ENCODE assay signal across 22 cellular contexts in genomic region chr11:117497206-117497951, GRCh38.
DNase-seq lines count a peak whose midpoint lies in the region; ATAC-seq, FAIRE-seq and TF ChIP-seq lines count a peak whose summit lies in the region.
"Had no signal": no experiment of that assay in that cellular context is flagged by ENCODE, and none has a peak within 500 bp of the region (broad histone marks: within the 10 kb centered on the region; RNA-seq: fewer than 3 reads in every experiment).

No MANE protein-coding gene starts in this region.

- TF ChIP-seq POLR2A in GM12891 (IDR thresholded peaks at IDR 0.05; ENCODE audit: low read depth, low read length), result no peak

- H3K9me3 Mint-ChIP-seq in progenitor cell of endocrine pancreas (ENCODE audit: low read depth), result no peaks in the 10 kb centered on the region
- H3K9me3 Mint-ChIP-seq: CD8-positive, alpha-beta memory T cell had no signal

- H3K27ac Mint-ChIP-seq in progenitor cell of endocrine pancreas, result no peak overlapping the region
- H3K27ac Mint-ChIP-seq: CD8-positive, alpha-beta memory T cell had no signal

- TF ChIP-seq CTCF in dorsolateral prefrontal cortex (IDR thresholded peaks at IDR 0.05 in 54 of 56, conservative IDR thresholded peaks at IDR 0.05 in 2 of 56; ENCODE audit: low read depth in 1 of 56, partially characterized antibody in 56 of 56) (peak in 1 of 56 donors; percentile 17), progenitor cell of endocrine pancreas (IDR thresholded peaks at IDR 0.05; ENCODE audit: unreplicated experiment) (no peak)

- H3K36me3 Mint-ChIP-seq in progenitor cell of endocrine pancreas (ENCODE audit: insufficient read depth), result no peaks in the 10 kb centered on the region
- H3K36me3 Mint-ChIP-seq: CD8-positive, alpha-beta memory T cell had no signal

- H3K27me3 Mint-ChIP-seq in progenitor cell of endocrine pancreas, result peaks cover 41% of the 10 kb centered on the region

- peak overlapping the region; percentile 63 to 98 (median 90) for H3K27ac ChIP-seq in dorsolateral prefrontal cortex
- H3K27ac ChIP-seq: A549; BLaER1 treated with 17β-estradiol and CSF1 and Interleukin-3, amounts not matched to agents 10 nM and 100 nM had no signal

- H3K27me3 ChIP-seq in dorsolateral prefrontal cortex, result no peaks in the 10 kb centered on the region

- intact Hi-C loops in dorsolateral prefrontal cortex (cut with DNase I), result loop anchor here (5.0 kb wide), 2 partner anchors 35 to 40 kb away; no protein-coding TSS in a partner anchor

- peaks cover 20% of the 10 kb centered on the region for H3K4me1 Mint-ChIP-seq in progenitor cell of endocrine pancreas (ENCODE audit: low read depth)
- H3K4me1 Mint-ChIP-seq: CD8-positive, alpha-beta memory T cell had no signal

- H3K4me3 ChIP-seq in dorsolateral prefrontal cortex, result peak overlapping the region in 3 of 59 donors; percentile 1 to 27 (median 8)
- H3K4me3 ChIP-seq: A549; BLaER1 treated with 17β-estradiol and CSF1 and Interleukin-3, amounts not matched to agents 10 nM and 100 nM had no signal

- peak; percentile 59 for DNase-seq in NCI-H748 (lab: John Stamatoyannopoulos, UW; ENCODE audit: unreplicated experiment)
- DNase-seq in NCI-H748 treated with DMSO at 0.1 percent for 48 hours (lab: John Stamatoyannopoulos, UW), result no peak
- peak in 5 of 10 donors; percentile 35 to 65 (median 57) for DNase-seq in dorsolateral prefrontal cortex
- DNase-seq in medulla oblongata (ENCODE audit: extremely low spot score), result peak; percentile 83
- DNase-seq in superior temporal gyrus (ENCODE audit: extremely low spot score), result peak; percentile 81
- DNase-seq in stimulated activated naive CD8-positive, alpha-beta T cell treated with anti-CD3 and anti-CD28 coated beads, Interleukin-15, Interleukin-2, amounts not matched to agents 100 U/mL and 50 U/mL, for 24 hours, result no peak
- DNase-seq in GM12891 (ENCODE audit: insufficient read length, low spot score), result no peak
- no peak for DNase-seq in progenitor cell of endocrine pancreas (ENCODE audit: low spot score, unreplicated experiment)
- DNase-seq: CD8-positive, alpha-beta memory T cell; DMS79; MM.1S; NCI-H1092; NCI-H2081 treated with DMSO at 0.1 percent for 48 hours; NCI-H226; NCI-H82; PC-3; RPMI8226; SHP77 treated with DMSO at 0.1 percent for 48 hours had no signal

- FAIRE-seq in GM12891 (lab: Jason Lieb, UNC), result no peak
- FAIRE-seq: A549, H54 had no signal

- no peak for ATAC-seq in stimulated activated naive CD8-positive, alpha-beta T cell treated with anti-CD3 and anti-CD28 coated beads, Interleukin-15, Interleukin-2, amounts not matched to agents 100 U/mL and 50 U/mL, for 24 hours
- ATAC-seq: A549, PC-3, SK-N-SH treated with all-trans-retinoic acid at 6 μM for 48 hours had no signal

- no peak overlapping the region for H3K4me3 Mint-ChIP-seq in progenitor cell of endocrine pancreas (ENCODE audit: low read depth)
- H3K4me3 Mint-ChIP-seq: CD8-positive, alpha-beta memory T cell had no signal

TF ChIP-seq in GM12891, 5 proteins besides CTCF, POLR2A, EP300 and RAD21:
- TF ChIP-seq POLR2AphosphoS5 (IDR thresholded peaks at IDR 0.05; ENCODE audit: low read depth, low read length) (no peak), TAF1 (IDR thresholded peaks at IDR 0.05; ENCODE audit: low read depth, low read length) (no peak), SPI1 (IDR thresholded peaks at IDR 0.05; ENCODE audit: low read depth, low read length) (no peak), POU2F2 (IDR thresholded peaks at IDR 0.05; ENCODE audit: low read depth, low read length) (no peak), PAX5 (IDR thresholded peaks at IDR 0.05; ENCODE audit: insufficient read depth, low read length, severe bottlenecking) (no peak)

Comparison
In these comparisons a context has a peak if more than half of its experiments do, and no peak if none do; other contexts are left out.
1. DNase-seq: peak in NCI-H748 (single experiment), medulla oblongata (single experiment) and superior temporal gyrus (single experiment); none in NCI-H748 treated with DMSO at 0.1 percent for 48 hours (single experiment), stimulated activated naive CD8-positive, alpha-beta T cell treated with anti-CD3 and anti-CD28 coated beads, Interleukin-15, Interleukin-2, amounts not matched to agents 100 U/mL and 50 U/mL, for 24 hours (single experiment), GM12891 (single experiment) and progenitor cell of endocrine pancreas (single experiment).